Comparison of ENCODE assay signal across 1 cellular context in the genomic region with DNA sequence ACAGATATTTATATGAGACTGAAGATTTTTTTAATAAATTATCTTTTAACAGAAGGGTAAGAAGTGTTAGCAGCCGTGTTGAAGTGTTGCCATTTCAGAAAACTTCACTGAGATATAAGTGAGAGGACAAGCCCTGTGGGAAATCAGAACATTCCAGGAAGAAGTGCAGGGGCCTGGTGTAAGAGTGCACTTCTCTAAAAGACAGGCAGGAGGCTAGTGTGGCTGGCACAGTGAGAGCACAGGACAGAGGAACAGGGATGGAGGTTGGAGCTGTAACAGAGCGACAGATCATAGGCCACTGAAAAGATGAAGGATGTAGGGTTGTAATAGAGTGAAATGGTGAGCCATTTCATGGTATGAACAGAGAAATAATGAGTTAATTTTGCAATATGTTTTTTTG.
TF ChIP-seq lines count a peak whose summit lies in the region.

No MANE protein-coding gene starts in this region.

TF ChIP-seq in GM23338, 12 proteins besides CTCF, POLR2A, EP300 and RAD21 (continued from another document):
- TF ChIP-seq, protein P1, sequence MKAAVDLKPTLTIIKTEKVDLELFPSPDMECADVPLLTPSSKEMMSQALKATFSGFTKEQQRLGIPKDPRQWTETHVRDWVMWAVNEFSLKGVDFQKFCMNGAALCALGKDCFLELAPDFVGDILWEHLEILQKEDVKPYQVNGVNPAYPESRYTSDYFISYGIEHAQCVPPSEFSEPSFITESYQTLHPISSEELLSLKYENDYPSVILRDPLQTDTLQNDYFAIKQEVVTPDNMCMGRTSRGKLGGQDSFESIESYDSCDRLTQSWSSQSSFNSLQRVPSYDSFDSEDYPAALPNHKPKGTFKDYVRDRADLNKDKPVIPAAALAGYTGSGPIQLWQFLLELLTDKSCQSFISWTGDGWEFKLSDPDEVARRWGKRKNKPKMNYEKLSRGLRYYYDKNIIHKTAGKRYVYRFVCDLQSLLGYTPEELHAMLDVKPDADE (IDR thresholded peaks at IDR 0.05), result no peak
- TF ChIP-seq NANOG (IDR thresholded peaks at IDR 0.05; ENCODE audit: borderline replicate concordance), result no peak
- no peak for TF ChIP-seq ZNF331 (CRISPR knock-in tag; IDR thresholded peaks at IDR 0.05; ENCODE audit: low read depth)
- no peak for TF ChIP-seq EZH2phosphoT487 (IDR thresholded peaks at IDR 0.05; ENCODE audit: unreplicated experiment)
- TF ChIP-seq STAT1 (IDR thresholded peaks at IDR 0.05; ENCODE audit: unreplicated experiment), result no peak
- no peak for TF ChIP-seq REST (IDR thresholded peaks at IDR 0.05; ENCODE audit: unreplicated experiment)
- no peak for TF ChIP-seq JUNB (IDR thresholded peaks at IDR 0.05; ENCODE audit: unreplicated experiment)
- TF ChIP-seq ZNF114 (CRISPR knock-in tag; IDR thresholded peaks at IDR 0.05), result no peak
- TF ChIP-seq POLR2AphosphoS5 (IDR thresholded peaks at IDR 0.05; ENCODE audit: low read depth), result no peak
- TF ChIP-seq, protein P2, sequence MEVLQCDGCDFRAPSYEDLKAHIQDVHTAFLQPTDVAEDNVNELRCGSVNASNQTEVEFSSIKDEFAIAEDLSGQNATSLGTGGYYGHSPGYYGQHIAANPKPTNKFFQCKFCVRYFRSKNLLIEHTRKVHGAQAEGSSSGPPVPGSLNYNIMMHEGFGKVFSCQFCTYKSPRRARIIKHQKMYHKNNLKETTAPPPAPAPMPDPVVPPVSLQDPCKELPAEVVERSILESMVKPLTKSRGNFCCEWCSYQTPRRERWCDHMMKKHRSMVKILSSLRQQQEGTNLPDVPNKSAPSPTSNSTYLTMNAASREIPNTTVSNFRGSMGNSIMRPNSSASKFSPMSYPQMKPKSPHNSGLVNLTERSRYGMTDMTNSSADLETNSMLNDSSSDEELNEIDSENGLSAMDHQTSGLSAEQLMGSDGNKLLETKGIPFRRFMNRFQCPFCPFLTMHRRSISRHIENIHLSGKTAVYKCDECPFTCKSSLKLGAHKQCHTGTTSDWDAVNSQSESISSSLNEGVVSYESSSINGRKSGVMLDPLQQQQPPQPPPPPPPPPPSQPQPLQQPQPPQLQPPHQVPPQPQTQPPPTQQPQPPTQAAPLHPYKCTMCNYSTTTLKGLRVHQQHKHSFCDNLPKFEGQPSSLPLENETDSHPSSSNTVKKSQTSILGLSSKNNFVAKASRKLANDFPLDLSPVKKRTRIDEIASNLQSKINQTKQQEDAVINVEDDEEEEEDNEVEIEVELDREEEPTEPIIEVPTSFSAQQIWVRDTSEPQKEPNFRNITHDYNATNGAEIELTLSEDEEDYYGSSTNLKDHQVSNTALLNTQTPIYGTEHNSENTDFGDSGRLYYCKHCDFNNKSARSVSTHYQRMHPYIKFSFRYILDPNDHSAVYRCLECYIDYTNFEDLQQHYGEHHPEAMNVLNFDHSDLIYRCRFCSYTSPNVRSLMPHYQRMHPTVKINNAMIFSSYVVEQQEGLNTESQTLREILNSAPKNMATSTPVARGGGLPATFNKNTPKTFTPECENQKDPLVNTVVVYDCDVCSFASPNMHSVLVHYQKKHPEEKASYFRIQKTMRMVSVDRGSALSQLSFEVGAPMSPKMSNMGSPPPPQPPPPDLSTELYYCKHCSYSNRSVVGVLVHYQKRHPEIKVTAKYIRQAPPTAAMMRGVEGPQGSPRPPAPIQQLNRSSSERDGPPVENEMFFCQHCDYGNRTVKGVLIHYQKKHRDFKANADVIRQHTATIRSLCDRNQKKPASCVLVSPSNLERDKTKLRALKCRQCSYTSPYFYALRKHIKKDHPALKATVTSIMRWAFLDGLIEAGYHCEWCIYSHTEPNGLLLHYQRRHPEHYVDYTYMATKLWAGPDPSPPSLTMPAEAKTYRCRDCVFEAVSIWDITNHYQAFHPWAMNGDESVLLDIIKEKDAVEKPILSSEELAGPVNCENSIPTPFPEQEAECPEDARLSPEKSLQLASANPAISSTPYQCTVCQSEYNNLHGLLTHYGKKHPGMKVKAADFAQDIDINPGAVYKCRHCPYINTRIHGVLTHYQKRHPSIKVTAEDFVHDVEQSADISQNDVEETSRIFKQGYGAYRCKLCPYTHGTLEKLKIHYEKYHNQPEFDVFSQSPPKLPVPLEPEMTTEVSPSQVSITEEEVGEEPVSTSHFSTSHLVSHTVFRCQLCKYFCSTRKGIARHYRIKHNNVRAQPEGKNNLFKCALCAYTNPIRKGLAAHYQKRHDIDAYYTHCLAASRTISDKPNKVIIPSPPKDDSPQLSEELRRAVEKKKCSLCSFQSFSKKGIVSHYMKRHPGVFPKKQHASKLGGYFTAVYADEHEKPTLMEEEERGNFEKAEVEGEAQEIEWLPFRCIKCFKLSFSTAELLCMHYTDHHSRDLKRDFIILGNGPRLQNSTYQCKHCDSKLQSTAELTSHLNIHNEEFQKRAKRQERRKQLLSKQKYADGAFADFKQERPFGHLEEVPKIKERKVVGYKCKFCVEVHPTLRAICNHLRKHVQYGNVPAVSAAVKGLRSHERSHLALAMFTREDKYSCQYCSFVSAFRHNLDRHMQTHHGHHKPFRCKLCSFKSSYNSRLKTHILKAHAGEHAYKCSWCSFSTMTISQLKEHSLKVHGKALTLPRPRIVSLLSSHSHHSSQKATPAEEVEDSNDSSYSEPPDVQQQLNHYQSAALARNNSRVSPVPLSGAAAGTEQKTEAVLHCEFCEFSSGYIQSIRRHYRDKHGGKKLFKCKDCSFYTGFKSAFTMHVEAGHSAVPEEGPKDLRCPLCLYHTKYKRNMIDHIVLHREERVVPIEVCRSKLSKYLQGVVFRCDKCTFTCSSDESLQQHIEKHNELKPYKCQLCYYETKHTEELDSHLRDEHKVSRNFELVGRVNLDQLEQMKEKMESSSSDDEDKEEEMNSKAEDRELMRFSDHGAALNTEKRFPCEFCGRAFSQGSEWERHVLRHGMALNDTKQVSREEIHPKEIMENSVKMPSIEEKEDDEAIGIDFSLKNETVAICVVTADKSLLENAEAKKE (CRISPR knock-in tag; IDR thresholded peaks at IDR 0.05), result no peak
- no peak for TF ChIP-seq CREB1 (CRISPR knock-in tag; IDR thresholded peaks at IDR 0.05; ENCODE audit: low read depth)
